ENCODE assay signal across 28 cellular contexts in the genomic region with DNA sequence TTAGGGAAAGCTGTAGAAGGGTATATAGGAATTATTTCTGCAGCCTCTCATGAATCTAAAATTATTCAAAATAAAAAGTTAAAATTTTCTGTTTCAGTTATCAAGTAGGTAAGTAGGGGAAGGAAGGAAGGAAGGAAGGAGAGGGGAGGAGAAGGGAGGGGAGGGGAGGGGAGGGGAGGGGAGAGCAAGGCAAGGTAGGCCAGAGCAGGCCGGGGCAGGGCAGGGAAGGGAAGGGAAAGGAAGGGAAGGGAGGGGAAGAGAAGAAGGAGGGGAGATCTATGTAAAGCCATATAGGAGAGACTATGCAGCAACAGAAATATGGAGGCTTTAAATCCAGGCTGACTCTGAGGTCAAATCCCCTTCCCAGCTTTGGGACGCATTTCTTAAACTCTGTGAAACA.
"Had no signal": no experiment of that assay in that cellular context is flagged by ENCODE, and none has a peak within 500 bp of the region (broad histone marks: within the 10 kb centered on the region; RNA-seq: fewer than 3 reads in every experiment).

No MANE protein-coding gene starts in this region.

- H3K4me1 Mint-ChIP-seq: stimulated activated effector memory CD8-positive, alpha-beta T cell treated with anti-CD3 and anti-CD28 coated beads, Interleukin-12 subunit alpha, Interleukin-12 subunit beta, amount 100 ng/mL, for 72 hours; stimulated activated memory B cell treated with anti-CD40 and anti-IgM and Interleukin-4, amounts not matched to agents 10 μg/mL and 1 μg/mL and 100 μg/mL, for 72 hours; stimulated activated naive B cell treated with anti-CD40 and anti-IgM and Interleukin-4, amounts not matched to agents 10 μg/mL and 1 μg/mL and 100 μg/mL, for 72 hours; stimulated activated naive CD8-positive, alpha-beta T cell treated with anti-CD3 and anti-CD28 coated beads, Interleukin-15, amount 100 ng/mL, for 72 hours had no signal

- H3K4me1 ChIP-seq: testis, upper lobe of right lung had no signal

- DNase-seq: stimulated activated CD4-positive, alpha-beta T cell treated with anti-CD3 and anti-CD28 coated beads, Interleukin-2, amount 100 ng/mL, for 48 hours; stimulated activated CD4-positive, alpha-beta T cell treated with anti-CD3 and anti-CD28 coated beads, Interleukin-4, amount 100 ng/mL, for 1 hour; stimulated activated CD4-positive, alpha-beta T cell treated with anti-CD3 and anti-CD28 coated beads, Interleukin-4, amount 100 ng/mL, for 24 hours; stimulated activated CD4-positive, alpha-beta T cell treated with anti-CD3 and anti-CD28 coated beads, Interleukin-4, amount 100 ng/mL, for 4 hours; stimulated activated CD8-positive, alpha-beta memory T cell treated with anti-CD3 and anti-CD28 coated beads, Interleukin-4, amount 100 ng/mL, for 48 hours; stimulated activated naive B cell treated with anti-CD40 and anti-IgM and Interleukin-4, amounts not matched to agents 10 μg/mL and 1 μg/mL and 100 μg/mL, for 72 hours; stimulated activated naive CD4-positive, alpha-beta T cell; stimulated activated naive CD4-positive, alpha-beta T cell treated with Interleukin-2 at 50 U/mL for 16 hours; stimulated activated naive CD8-positive, alpha-beta T cell treated with anti-CD3 and anti-CD28 coated beads, Interleukin-15, amount 100 ng/mL, for 72 hours; stimulated activated naive CD8-positive, alpha-beta T cell treated with anti-CD3 and anti-CD28 coated beads, Interleukin-15, Interleukin-2, amounts not matched to agents 100 U/mL and 50 U/mL, for 24 hours; stomach; substantia nigra; testis; thyroid gland; tibial artery; transverse colon; trophoblast cell; upper lobe of left lung; upper lobe of right lung; uterus had no signal

- H3K27me3 ChIP-seq: stomach, suprapubic skin, testis, thyroid gland, tibial artery, tibial nerve, transverse colon, upper lobe of left lung, upper lobe of right lung, uterus, vagina had no signal

- H3K4me3 ChIP-seq: stomach, suprapubic skin, testis, thoracic aorta, thyroid gland, tibial artery, tibial nerve, transverse colon, upper lobe of left lung, upper lobe of right lung, uterus, vagina had no signal

- H3K27ac Mint-ChIP-seq: stimulated activated effector memory CD8-positive, alpha-beta T cell treated with anti-CD3 and anti-CD28 coated beads, Interleukin-12 subunit alpha, Interleukin-12 subunit beta, amount 100 ng/mL, for 72 hours; stimulated activated memory B cell treated with anti-CD40 and anti-IgM and Interleukin-4, amounts not matched to agents 10 μg/mL and 1 μg/mL and 100 μg/mL, for 72 hours; stimulated activated naive B cell treated with anti-CD40 and anti-IgM and Interleukin-4, amounts not matched to agents 10 μg/mL and 1 μg/mL and 100 μg/mL, for 72 hours; stimulated activated naive CD8-positive, alpha-beta T cell treated with anti-CD3 and anti-CD28 coated beads, Interleukin-15, amount 100 ng/mL, for 72 hours; stimulated activated naive CD8-positive, alpha-beta T cell treated with anti-CD3 and anti-CD28 coated beads, Interleukin-15, Interleukin-2, amounts not matched to agents 100 ng/mL and 50 ng/mL, for 24 hours; type B pancreatic cell had no signal

- H3K4me3 Mint-ChIP-seq: stimulated activated effector memory CD8-positive, alpha-beta T cell treated with anti-CD3 and anti-CD28 coated beads, Interleukin-12 subunit alpha, Interleukin-12 subunit beta, amount 100 ng/mL, for 72 hours; stimulated activated memory B cell treated with anti-CD40 and anti-IgM and Interleukin-4, amounts not matched to agents 10 μg/mL and 1 μg/mL and 100 μg/mL, for 72 hours; stimulated activated naive B cell treated with anti-CD40 and anti-IgM and Interleukin-4, amounts not matched to agents 10 μg/mL and 1 μg/mL and 100 μg/mL, for 72 hours; stimulated activated naive CD8-positive, alpha-beta T cell treated with anti-CD3 and anti-CD28 coated beads, Interleukin-15, amount 100 ng/mL, for 72 hours; stimulated activated naive CD8-positive, alpha-beta T cell treated with anti-CD3 and anti-CD28 coated beads, Interleukin-15, Interleukin-2, amounts not matched to agents 100 ng/mL and 50 ng/mL, for 24 hours; type B pancreatic cell had no signal

- H3K36me3 ChIP-seq: stomach, suprapubic skin, thoracic aorta, thyroid gland, tibial artery, tibial nerve, transverse colon, upper lobe of left lung, upper lobe of right lung, uterus, vagina had no signal

- H3K27me3 Mint-ChIP-seq: stimulated activated memory B cell treated with anti-CD40 and anti-IgM and Interleukin-4, amounts not matched to agents 10 μg/mL and 1 μg/mL and 100 μg/mL, for 72 hours; stimulated activated naive B cell treated with anti-CD40 and anti-IgM and Interleukin-4, amounts not matched to agents 10 μg/mL and 1 μg/mL and 100 μg/mL, for 72 hours; stimulated activated naive CD8-positive, alpha-beta T cell treated with anti-CD3 and anti-CD28 coated beads, Interleukin-15, amount 100 ng/mL, for 72 hours; type B pancreatic cell had no signal

- H3K27ac ChIP-seq: stomach, suprapubic skin, testis, thoracic aorta, thyroid gland, tibial artery, tibial nerve, transverse colon, upper lobe of left lung, upper lobe of right lung, uterus, vagina had no signal

- H3K9me3 ChIP-seq: stomach, suprapubic skin, testis, thoracic aorta, thyroid gland, tibial artery, tibial nerve, transverse colon, upper lobe of left lung, upper lobe of right lung, uterus, vagina had no signal

- H3K36me3 Mint-ChIP-seq: stimulated activated effector memory CD8-positive, alpha-beta T cell treated with anti-CD3 and anti-CD28 coated beads, Interleukin-12 subunit alpha, Interleukin-12 subunit beta, amount 100 ng/mL, for 72 hours; stimulated activated memory B cell treated with anti-CD40 and anti-IgM and Interleukin-4, amounts not matched to agents 10 μg/mL and 1 μg/mL and 100 μg/mL, for 72 hours; stimulated activated naive B cell treated with anti-CD40 and anti-IgM and Interleukin-4, amounts not matched to agents 10 μg/mL and 1 μg/mL and 100 μg/mL, for 72 hours had no signal

- ATAC-seq: stimulated activated effector memory CD8-positive, alpha-beta T cell treated with anti-CD3 and anti-CD28 coated beads, Interleukin-12 subunit alpha, Interleukin-12 subunit beta, amount 100 ng/mL, for 72 hours; stimulated activated memory B cell treated with anti-CD40 and anti-IgM and Interleukin-4, amounts not matched to agents 10 μg/mL and 1 μg/mL and 100 μg/mL, for 72 hours; stimulated activated naive B cell treated with anti-CD40 and anti-IgM and Interleukin-4, amounts not matched to agents 10 μg/mL and 1 μg/mL and 100 μg/mL, for 72 hours; stimulated activated naive CD8-positive, alpha-beta T cell treated with anti-CD3 and anti-CD28 coated beads, Interleukin-15, amount 100 ng/mL, for 72 hours; stimulated activated naive CD8-positive, alpha-beta T cell treated with anti-CD3 and anti-CD28 coated beads, Interleukin-15, Interleukin-2, amounts not matched to agents 100 U/mL and 50 U/mL, for 24 hours; upper lobe of right lung had no signal

- H3K9me3 Mint-ChIP-seq: stimulated activated effector memory CD8-positive, alpha-beta T cell treated with anti-CD3 and anti-CD28 coated beads, Interleukin-12 subunit alpha, Interleukin-12 subunit beta, amount 100 ng/mL, for 72 hours; stimulated activated memory B cell treated with anti-CD40 and anti-IgM and Interleukin-4, amounts not matched to agents 10 μg/mL and 1 μg/mL and 100 μg/mL, for 72 hours; stimulated activated naive B cell treated with anti-CD40 and anti-IgM and Interleukin-4, amounts not matched to agents 10 μg/mL and 1 μg/mL and 100 μg/mL, for 72 hours; stimulated activated naive CD8-positive, alpha-beta T cell treated with anti-CD3 and anti-CD28 coated beads, Interleukin-15, amount 100 ng/mL, for 72 hours; stimulated activated naive CD8-positive, alpha-beta T cell treated with anti-CD3 and anti-CD28 coated beads, Interleukin-15, Interleukin-2, amounts not matched to agents 100 ng/mL and 50 ng/mL, for 24 hours; type B pancreatic cell had no signal
